14 cellular contexts compared by ENCODE assay signal in genomic region chr1:22471078-22471477, GRCh38. TPM values are rescaled to one million over a fixed set of nuclear protein-coding genes. Genes with fewer than 3 reads are reported as not detected.
DNase-seq lines count a peak whose midpoint lies in the region; ATAC-seq and TF ChIP-seq lines count a peak whose summit lies in the region.
"Had no signal": no experiment of that assay in that cellular context is flagged by ENCODE, and none has a peak within 500 bp of the region (broad histone marks: within the 10 kb centered on the region; RNA-seq: fewer than 3 reads in every experiment).

No MANE protein-coding gene starts in this region.

- H3K4me3 ChIP-seq in adipocyte (ENCODE audit: low read length) (no peak overlapping the region), heart right ventricle (no peak overlapping the region), upper lobe of right lung (no peak overlapping the region), esophagus squamous epithelium (no peak overlapping the region)

- peak overlapping the region in 2 of 10 donors; percentile 11 to 41 for H3K27ac ChIP-seq in heart right ventricle
- no peak overlapping the region for H3K27ac ChIP-seq in upper lobe of right lung
- H3K27ac ChIP-seq in esophagus squamous epithelium: no peak overlapping the region

- peaks cover 6% of the 10 kb centered on the region for H3K4me1 Mint-ChIP-seq in activated T-cell treated with anti-CD3 and anti-CD28 coated beads, Interleukin-2, amount 50 U/mL, for 72 hours (ENCODE audit: low read depth)

- no peak for TF ChIP-seq POLR2A in esophagus squamous epithelium (IDR thresholded peaks at IDR 0.05)

- no peak overlapping the region for H3K9ac ChIP-seq in adipocyte (ENCODE audit: low read length)

- peak overlapping the region; percentile 3 for H3K27ac Mint-ChIP-seq in activated T-cell treated with anti-CD3 and anti-CD28 coated beads, Interleukin-2, amount 50 U/mL, for 72 hours
- H3K27ac Mint-ChIP-seq: dendritic cell treated with granulocyte-macrophage colony-stimulating factor and Interleukin-4, amounts not matched to agents 40 ng/mL and 50 ng/mL, for 4 days; IgD-negative memory B cell; T-helper 2 cell treated with Interferon-gamma antibody and Interleukin-4, amounts not matched to agents 5 μg/mL and 100 μg/mL, for 36 hours had no signal

- ATAC-seq in activated T-cell treated with anti-CD3 and anti-CD28 coated beads, Interleukin-2, amount 50 U/mL, for 72 hours (replicated peaks in 1 of 2): no peak
- ATAC-seq in heart right ventricle (peak in 7 of 8 donors; percentile 32 to 74 (median 60)), upper lobe of right lung (peak; percentile 17)

- H3K27me3 ChIP-seq in adipocyte (replicated peaks; ENCODE audit: control insufficient read depth, insufficient read depth, low read length) (no peaks in the 10 kb centered on the region), heart right ventricle (no peaks in the 10 kb centered on the region), upper lobe of right lung (no peaks in the 10 kb centered on the region), esophagus squamous epithelium (no peaks in the 10 kb centered on the region)

- no peak for DNase-seq in activated T-cell treated with anti-CD3 and anti-CD28 coated beads, Interleukin-2, amount 50 U/mL, for 72 hours
- DNase-seq in activated T-cell treated with anti-CD3 and anti-CD28 coated beads, Interleukin-2, amount 50 U/mL, for 1 hour: no peak
- DNase-seq in adipocyte (ENCODE audit: low read depth): peak; percentile 3
- peak; percentile 33 to 61 for DNase-seq in heart right ventricle
- DNase-seq in upper lobe of right lung: no peak
- DNase-seq in esophagus squamous epithelium (lab: John Stamatoyannopoulos, UW): no peak
- no peak for DNase-seq in amniotic stem cell (lab: John Stamatoyannopoulos, UW)
- DNase-seq in foreskin melanocyte: no peak
- DNase-seq: DND-41, NCI-H1694 had no signal

- H3K4me3 Mint-ChIP-seq in activated T-cell treated with anti-CD3 and anti-CD28 coated beads, Interleukin-2, amount 50 U/mL, for 72 hours: no peak overlapping the region
- H3K4me3 Mint-ChIP-seq: activated naive CD4-positive, alpha-beta T cell treated with anti-CD3 and anti-CD28 coated beads, Interleukin-2, amount 50 U/mL, for 24 hours; dendritic cell treated with granulocyte-macrophage colony-stimulating factor and Interleukin-4, amounts not matched to agents 40 ng/mL and 50 ng/mL, for 4 days; IgD-negative memory B cell; T-helper 2 cell treated with Interferon-gamma antibody and Interleukin-4, amounts not matched to agents 5 μg/mL and 100 μg/mL, for 36 hours had no signal

- TF ChIP-seq CTCF in heart right ventricle (IDR thresholded peaks at IDR 0.05) (no peak), upper lobe of right lung (IDR thresholded peaks at IDR 0.05) (no peak), esophagus squamous epithelium (IDR thresholded peaks at IDR 0.05) (no peak)

- WGBS in heart right ventricle, 2 donors: 46 to 51% methylated on average over 2 of the region's 2 CpGs
- WGBS in esophagus squamous epithelium, 2 donors: 42 to 49% methylated on average over 2 of the region's 2 CpGs

- H3K9me3 Mint-ChIP-seq in activated T-cell treated with anti-CD3 and anti-CD28 coated beads, Interleukin-2, amount 50 U/mL, for 72 hours: no peaks in the 10 kb centered on the region
- H3K9me3 Mint-ChIP-seq: activated naive CD4-positive, alpha-beta T cell treated with anti-CD3 and anti-CD28 coated beads, Interleukin-2, amount 50 U/mL, for 24 hours; dendritic cell treated with granulocyte-macrophage colony-stimulating factor and Interleukin-4, amounts not matched to agents 40 ng/mL and 50 ng/mL, for 4 days; IgD-negative memory B cell; T-helper 2 cell treated with Interferon-gamma antibody and Interleukin-4, amounts not matched to agents 5 μg/mL and 100 μg/mL, for 36 hours had no signal

- intact Hi-C loops in heart right ventricle (cut with DNase I): no loop called here
- intact Hi-C loops in upper lobe of right lung (cut with DNase I): no loop called here
- intact Hi-C loops in esophagus squamous epithelium (cut with DNase I): no loop called here

- H3K36me3 ChIP-seq in adipocyte (ENCODE audit: control insufficient read depth, insufficient read depth, low read length, severe bottlenecking): no peaks in the 10 kb centered on the region
- H3K36me3 ChIP-seq in heart right ventricle: no peaks in the 10 kb centered on the region
- H3K36me3 ChIP-seq in upper lobe of right lung: no peaks in the 10 kb centered on the region
- H3K36me3 ChIP-seq in esophagus squamous epithelium: no peaks in the 10 kb centered on the region

- peaks cover 13% of the 10 kb centered on the region for H3K4me1 ChIP-seq in adipocyte (ENCODE audit: control insufficient read depth, insufficient read depth, low read length)
- peaks cover 2 to 58% (median 42%) of the 10 kb centered on the region in 9 donors for H3K4me1 ChIP-seq in heart right ventricle
- peaks cover 27% of the 10 kb centered on the region for H3K4me1 ChIP-seq in upper lobe of right lung
- H3K4me1 ChIP-seq in esophagus squamous epithelium: peaks cover 0 to 22% (median 4%) of the 10 kb centered on the region in 3 donors

- no peaks in the 10 kb centered on the region for H3K27me3 Mint-ChIP-seq in activated T-cell treated with anti-CD3 and anti-CD28 coated beads, Interleukin-2, amount 50 U/mL, for 72 hours (ENCODE audit: low read depth)
- H3K27me3 Mint-ChIP-seq: activated naive CD4-positive, alpha-beta T cell treated with anti-CD3 and anti-CD28 coated beads, Interleukin-2, amount 50 U/mL, for 24 hours; dendritic cell treated with granulocyte-macrophage colony-stimulating factor and Interleukin-4, amounts not matched to agents 40 ng/mL and 50 ng/mL, for 4 days; IgD-negative memory B cell had no signal

- H3K9me3 ChIP-seq in adipocyte (ENCODE audit: control insufficient read depth, low read length) (no peaks in the 10 kb centered on the region), heart right ventricle (peaks cover 0 to 1% (median 0%) of the 10 kb centered on the region in 11 donors), upper lobe of right lung (no peaks in the 10 kb centered on the region), esophagus squamous epithelium (no peaks in the 10 kb centered on the region)

- no peaks in the 10 kb centered on the region for H3K36me3 Mint-ChIP-seq in activated T-cell treated with anti-CD3 and anti-CD28 coated beads, Interleukin-2, amount 50 U/mL, for 72 hours (ENCODE audit: insufficient read depth in 2 of 2)

RNA-seq across cellular contexts. Expression of gene ZBTB40, which starts 19.4 kb away (rescaled TPM):
- 10 to 100 TPM; 20.2 to 24.8 TPM for total RNA-seq in activated T-cell treated with anti-CD3 and anti-CD28 coated beads, Interleukin-2, amount 50 U/mL, for 72 hours
- total RNA-seq in heart right ventricle (10 to 100 TPM in 9 of 10 donors, 1 to 10 TPM in 1; 8.5 to 18.2 (median 14.2) TPM), upper lobe of right lung (24.9 TPM), esophagus squamous epithelium (10 to 100 TPM in 1 of 4 donors, 1 to 10 TPM in 3; 5.9 to 14.3 (median 8.8) TPM)
- 1 to 10 TPM; 3.2 to 6.4 TPM for polyA plus RNA-seq in heart right ventricle

Comparison
In these comparisons a context has a peak if more than half of its experiments do, and no peak if none do; other contexts are left out.
1. ATAC-seq: peak in heart right ventricle (7 of 8) and upper lobe of right lung (single experiment); none in activated T-cell treated with anti-CD3 and anti-CD28 coated beads, Interleukin-2, amount 50 U/mL, for 72 hours (0 of 2).
2. DNase-seq: peak in adipocyte (single experiment) and heart right ventricle (2 of 2); none in activated T-cell treated with anti-CD3 and anti-CD28 coated beads, Interleukin-2, amount 50 U/mL, for 72 hours (0 of 2), activated T-cell treated with anti-CD3 and anti-CD28 coated beads, Interleukin-2, amount 50 U/mL, for 1 hour (single experiment), upper lobe of right lung (single experiment), esophagus squamous epithelium (single experiment), amniotic stem cell (single experiment) and foreskin melanocyte (single experiment).